Comparison of ENCODE assay signal across 10 cellular contexts in genomic region chr12:124588689-124589318, GRCh38. TPM values are rescaled to one million over a fixed set of nuclear protein-coding genes. Genes with fewer than 3 reads are reported as not detected.
DNase-seq lines count a peak whose midpoint lies in the region; ATAC-seq and TF ChIP-seq lines count a peak whose summit lies in the region.
"Had no signal": no experiment of that assay in that cellular context is flagged by ENCODE, and none has a peak within 500 bp of the region (broad histone marks: within the 10 kb centered on the region; RNA-seq: fewer than 3 reads in every experiment).

No MANE protein-coding gene starts in this region.

- peaks cover 3% of the 10 kb centered on the region for H3K4me1 ChIP-seq in testis

- no peak for TF ChIP-seq CTCF in testis (IDR thresholded peaks at IDR 0.05)

- no peak overlapping the region for H3K4me3 ChIP-seq in testis

- no peaks in the 10 kb centered on the region for H3K27me3 ChIP-seq in testis

- H3K27ac ChIP-seq in testis: peak overlapping the region in 1 of 2 donors; percentile 36
- H3K27ac ChIP-seq: C4-2B had no signal

- ATAC-seq in left ventricle myocardium superior (peak; percentile 85), GM19467 (IDR thresholded peaks at IDR 0.05; ENCODE audit: unreplicated experiment) (no peak)

- no peak for TF ChIP-seq POLR2A in testis (IDR thresholded peaks at IDR 0.05)

- H3K36me3 ChIP-seq in testis (ENCODE audit: low read depth, missing control alignments): no peaks in the 10 kb centered on the region

- peak; percentile 60 to 62 for DNase-seq in activated CD4-positive, alpha-beta T cell treated with anti-CD3 and anti-CD28 coated beads for 4 hours
- DNase-seq in activated CD4-positive, alpha-beta T cell treated with anti-CD3 and anti-CD28 coated beads, Interleukin-2, amount 50 U/mL, for 1 hour: no peak
- DNase-seq in activated T-cell treated with anti-CD3 and anti-CD28 coated beads, Interleukin-2, amount 50 U/mL, for 1 hour: peak; percentile 34
- DNase-seq in left ventricle myocardium superior (peak; percentile 55), testis (peak; percentile 52), HuH-7 (ENCODE audit: low spot score) (no peak), NCI-H1436 (lab: John Stamatoyannopoulos, UW) (no peak)
- DNase-seq: KG1 had no signal

- no peaks in the 10 kb centered on the region for H3K9me3 ChIP-seq in testis

- 29 to 49% methylated on average over 9 of the region's 9 CpGs for WGBS in testis, 2 donors

- intact Hi-C loops in left ventricle myocardium superior (cut with micrococcal nuclease): no loop called here
- intact Hi-C loops in testis (cut with DNase I; ENCODE audit: low total_unique reads): no loop called here

RNA-seq across cellular contexts. Expression of gene NCOR2, which starts 21.4 kb away (rescaled TPM):
- 142 TPM for total RNA-seq in left ventricle myocardium superior
- total RNA-seq in testis: 100 to 1,000 TPM; 212 TPM
- 62.6 TPM for polyA plus RNA-seq in testis (ENCODE audit: insufficient read depth, low read depth, low replicate concordance)

Comparison
In these comparisons a context has a peak if more than half of its experiments do, and no peak if none do; other contexts are left out.
1. DNase-seq: peak in activated CD4-positive, alpha-beta T cell treated with anti-CD3 and anti-CD28 coated beads for 4 hours (2 of 2), activated T-cell treated with anti-CD3 and anti-CD28 coated beads, Interleukin-2, amount 50 U/mL, for 1 hour (single experiment), left ventricle myocardium superior (single experiment) and testis (single experiment); none in activated CD4-positive, alpha-beta T cell treated with anti-CD3 and anti-CD28 coated beads, Interleukin-2, amount 50 U/mL, for 1 hour (single experiment), HuH-7 (single experiment) and NCI-H1436 (single experiment).